In genomic region chrX:74138943-74139342, GRCh38 we compare ENCODE assay signal across 35 cellular contexts.
"Had no signal": no experiment of that assay in that cellular context is flagged by ENCODE, and none has a peak within 500 bp of the region (broad histone marks: within the 10 kb centered on the region; RNA-seq: fewer than 3 reads in every experiment).

No MANE protein-coding gene starts in this region.

- H3K4me3 ChIP-seq: MG63 had no signal

- H3K27me3 ChIP-seq: MG63 had no signal

- H3K9me3 ChIP-seq: MG63 had no signal

- DNase-seq: Karpas-422, Kasumi-1, MG63, MM.1S, MV-4-11, NCI-H1048, NCI-H1092, NCI-H1092 treated with DMSO at 0.1 percent for 48 hours, NCI-H1105, NCI-H1105 treated with DMSO at 0.1 percent for 48 hours, NCI-H1417, NCI-H1417 treated with DMSO at 0.1 percent for 48 hours, NCI-H1436, NCI-H1436 treated with DMSO at 0.1 percent for 48 hours, NCI-H146, NCI-H1694, NCI-H1694 treated with DMSO at 0.1 percent for 48 hours, NCI-H187, NCI-H187 treated with DMSO at 0.1 percent for 48 hours, NCI-H1930, NCI-H2029, NCI-H2029 treated with DMSO at 0.1 percent for 48 hours, NCI-H2081, NCI-H2081 treated with DMSO at 0.1 percent for 48 hours, NCI-H2107, NCI-H2171, NCI-H2171 treated with DMSO at 0.1 percent for 48 hours, NCI-H2227 treated with DMSO at 0.1 percent for 48 hours, NCI-H226, NCI-H345, NCI-H446, NCI-H446 treated with DMSO at 0.1 percent for 48 hours, NCI-H510A, NCI-H510A treated with DMSO at 0.1 percent for 48 hours, NCI-H524 had no signal

- H3K36me3 ChIP-seq: MG63 had no signal
